Comparison of ENCODE assay signal across 10 cellular contexts in the genomic region with DNA sequence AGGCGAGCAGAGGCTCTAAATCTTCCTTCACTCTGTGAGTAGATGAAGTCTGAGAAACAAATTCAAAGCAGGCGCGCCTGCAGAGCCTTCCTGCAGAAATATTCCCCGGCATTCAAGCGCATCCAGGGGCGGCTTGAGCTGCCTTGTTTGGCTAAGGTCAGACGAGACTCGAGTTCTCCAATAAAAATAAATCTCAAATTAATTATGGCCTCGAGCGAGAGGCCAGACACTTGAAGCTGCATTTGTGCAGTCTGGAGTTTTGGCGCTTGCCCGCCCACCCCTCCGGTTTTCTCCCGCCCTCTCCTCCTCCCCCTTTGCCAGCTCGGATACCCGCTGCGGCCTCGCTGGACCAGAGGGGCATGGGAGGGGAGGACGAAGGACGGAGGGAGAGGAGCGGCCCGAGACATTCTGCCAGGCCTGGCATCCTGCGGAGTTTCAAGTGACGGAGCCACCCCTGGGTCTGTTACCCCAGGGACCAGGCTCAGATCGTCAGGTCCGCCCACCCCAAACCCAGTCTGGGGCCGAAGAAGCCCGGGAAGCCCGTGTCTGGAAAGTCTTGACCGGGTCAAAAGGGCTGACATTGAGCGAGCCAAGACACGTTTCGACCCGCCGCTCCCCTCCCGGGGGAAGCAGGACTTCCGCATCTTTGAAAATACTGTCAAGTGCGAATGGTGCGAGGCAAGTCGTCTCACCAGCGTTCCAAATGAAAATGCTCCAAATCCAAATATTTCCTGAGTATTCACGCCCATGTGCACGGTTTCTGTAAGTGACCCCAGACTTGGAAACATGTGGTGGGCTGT. TPM values are rescaled to one million over a fixed set of nuclear protein-coding genes. Genes with fewer than 3 reads are reported as not detected.
DNase-seq lines count a peak whose midpoint lies in the region; ATAC-seq, FAIRE-seq and TF ChIP-seq lines count a peak whose summit lies in the region.
"Had no signal": no experiment of that assay in that cellular context is flagged by ENCODE, and none has a peak within 500 bp of the region (broad histone marks: within the 10 kb centered on the region; RNA-seq: fewer than 3 reads in every experiment).

No MANE protein-coding gene starts in this region.

- no peak overlapping the region for H2AK5ac ChIP-seq in H1 (ENCODE audit: low read depth, low read length)

- no peak overlapping the region for H4K91ac ChIP-seq in H1 (replicated peaks; ENCODE audit: insufficient read length, low read length)

- H3K79me1 ChIP-seq in H1 (ENCODE audit: low read depth, low read length), result no peaks in the 10 kb centered on the region

- H2BK12ac ChIP-seq in H1 (ENCODE audit: low read depth, low read length), result no peak overlapping the region

- no peak overlapping the region for H4K5ac ChIP-seq in H1 (ENCODE audit: insufficient read length, low read depth, low read length)

- CTCF ChIA-PET in H1 (lab: Charles Lee; ENCODE audit: partially characterized antibody), result interaction anchor here (0.8 to 3.2 kb wide), 8 partner anchors 29 to 198 kb away, joined by 3 to 14 read pairs (median 4); no protein-coding TSS in a partner anchor

- no peak overlapping the region for H4K8ac ChIP-seq in H1 (ENCODE audit: extremely low read depth, insufficient read depth, low read length)

- H3K9ac ChIP-seq in HUES64 (ENCODE audit: low read depth, low read length), result no peak overlapping the region
- H3K9ac ChIP-seq in H1 (replicated peaks in 1 of 4; ENCODE audit: extremely low read depth in 1 of 4, low read depth in 3 of 4, low read length in 3 of 4), result no peak overlapping the region
- no peak overlapping the region for H3K9ac ChIP-seq in kidney (ENCODE audit: low read length in 2 of 2)

- TF ChIP-seq POLR2A in H1 (IDR thresholded peaks at IDR 0.05; ENCODE audit: control extremely low read depth in 1 of 2, low read depth in 2 of 2, low read length in 2 of 2), result no peak
- no peak for TF ChIP-seq POLR2A in suprapubic skin (IDR thresholded peaks at IDR 0.05)

- intact Hi-C loops in kidney (cut with DNase I), result no loop called here

- H3K27ac ChIP-seq in HUES64 (ENCODE audit: low read depth, low read length) (no peak overlapping the region), H1 (ENCODE audit: low read depth, low read length) (no peak overlapping the region), kidney (ENCODE audit: low read depth in 2 of 2, low read length in 2 of 2) (peak overlapping the region in 1 of 2 donors; percentile 15), suprapubic skin (no peak overlapping the region)

- no peak for TF ChIP-seq RAD21 in H1 (IDR thresholded peaks at IDR 0.05 in 1 of 2, conservative IDR thresholded peaks at IDR 0.05 in 1 of 2; ENCODE audit: low read depth in 2 of 2, low read length in 2 of 2)

- H3K4me1 ChIP-seq in HUES64 (ENCODE audit: insufficient read depth, low read length) (peaks cover 25% of the 10 kb centered on the region), H1 (replicated peaks in 1 of 4; ENCODE audit: control insufficient read depth in 3 of 4, insufficient read depth in 4 of 4, low read length in 3 of 4) (peaks cover 12 to 62% (median 33%) of the 10 kb centered on the region in 4 experiments), kidney (ENCODE audit: control insufficient read depth in 1 of 2, insufficient read depth in 1 of 2, low read depth in 1 of 2, low read length in 2 of 2) (peaks cover 0 to 11% of the 10 kb centered on the region in 2 donors), suprapubic skin (peaks cover 72% of the 10 kb centered on the region)

- H2BK120ac ChIP-seq in H1 (replicated peaks; ENCODE audit: low read depth, low read length), result no peak overlapping the region

- H3K36me3 ChIP-seq in HUES64 (ENCODE audit: insufficient read depth, low read length), result no peaks in the 10 kb centered on the region
- H3K36me3 ChIP-seq in H1 (ENCODE audit: control insufficient read depth in 2 of 4, insufficient read depth in 4 of 4, low read length in 3 of 4), result no peaks in the 10 kb centered on the region
- no peaks in the 10 kb centered on the region for H3K36me3 ChIP-seq in kidney (ENCODE audit: control insufficient read depth in 1 of 2, insufficient read depth in 2 of 2, low read length in 2 of 2)
- H3K36me3 ChIP-seq in suprapubic skin, result no peaks in the 10 kb centered on the region
- H3K36me3 ChIP-seq: MG63 had no signal

- no peak for TF ChIP-seq EP300 in H1 (IDR thresholded peaks at IDR 0.05; ENCODE audit: borderline replicate concordance in 1 of 2, low read depth in 2 of 2, low read length in 2 of 2)
- no peak for TF ChIP-seq EP300 in suprapubic skin (IDR thresholded peaks at IDR 0.05)

- H2BK15ac ChIP-seq in H1 (ENCODE audit: low read length), result no peak overlapping the region

- POLR2A ChIA-PET in H1 (lab: Charles Lee; ENCODE audit: partially characterized antibody), result interaction anchor here (0.9 to 1.7 kb wide), 2 partner anchors 28 to 86 kb away, joined by 3 read pairs; no protein-coding TSS in a partner anchor

- H4K20me1 ChIP-seq in H1 (replicated peaks in 1 of 2; ENCODE audit: control insufficient read depth in 1 of 2, insufficient read depth in 2 of 2, low read length in 2 of 2), result peaks cover 4 to 7% of the 10 kb centered on the region in 2 experiments

- no peak overlapping the region for H2BK20ac ChIP-seq in H1 (ENCODE audit: low read length)

- H2BK5ac ChIP-seq in H1 (ENCODE audit: low read depth, low read length), result no peak overlapping the region

- WGBS in HUES64, result under 1% methylated on average over 42 of the region's 43 CpGs
- WGBS in H1 (ENCODE audit: extremely low coverage in 1 of 2, insufficient coverage in 1 of 2, insufficient read length in 1 of 2, insufficient replicate concordance in 2 of 2, low coverage in 1 of 2, low lambda C conversion rate in 2 of 2, missing lambda C conversion rate in 1 of 2), 2 experiments, result 2% methylated on average over 31 of the region's 43 CpGs; no CpG with 5 or more reads in 1 of the 2 experiments
- WGBS in suprapubic skin, result 16% methylated on average over 23 of the region's 43 CpGs

- H3K9me3 ChIP-seq in HUES64 (ENCODE audit: insufficient read depth, low read depth, low read length) (no peaks in the 10 kb centered on the region), H1 (ENCODE audit: insufficient read depth in 2 of 2, low read depth in 1 of 2, low read length in 1 of 2) (no peaks in the 10 kb centered on the region), kidney (ENCODE audit: control insufficient read depth in 1 of 2, low read length in 2 of 2) (no peaks in the 10 kb centered on the region), suprapubic skin (no peaks in the 10 kb centered on the region)
- H3K9me3 ChIP-seq: MG63 had no signal

- no peak overlapping the region for H3K23ac ChIP-seq in H1 (ENCODE audit: insufficient read length)

- TF ChIP-seq CTCF in H1 (IDR thresholded peaks at IDR 0.05; ENCODE audit: control extremely low read depth in 1 of 3, insufficient read depth in 1 of 3, low read depth in 1 of 3, low read length in 3 of 3) (no peak), kidney (IDR thresholded peaks at IDR 0.05; ENCODE audit: borderline replicate concordance, extremely low read depth, insufficient read depth) (no peak), suprapubic skin (IDR thresholded peaks at IDR 0.05) (no peak), GM13976 (IDR thresholded peaks at IDR 0.05; ENCODE audit: borderline replicate concordance, control extremely low read depth, extremely low read depth, insufficient read depth, missing control alignments) (no peak)

- peaks cover 100% of the 10 kb centered on the region for H3K27me3 ChIP-seq in HUES64 (ENCODE audit: insufficient read depth, low read length)
- peaks cover 84 to 100% (median 97%) of the 10 kb centered on the region in 4 experiments for H3K27me3 ChIP-seq in H1 (replicated peaks in 1 of 4; ENCODE audit: control insufficient read depth in 3 of 4, extremely low read depth in 1 of 4, insufficient read depth in 3 of 4, low read length in 3 of 4)
- peaks cover 95% of the 10 kb centered on the region for H3K27me3 ChIP-seq in suprapubic skin

- peak overlapping the region; percentile 66 to 85 for H3K4me2 ChIP-seq in H1 (ENCODE audit: insufficient read depth in 1 of 2, low read depth in 2 of 2, low read length in 2 of 2)

- no peak overlapping the region for H3K4ac ChIP-seq in H1 (replicated peaks; ENCODE audit: insufficient read length, low read depth, low read length)

- no peak overlapping the region; the same call in 1 of the 2 replicates for H3K18ac ChIP-seq in H1 (ENCODE audit: extremely low read depth, low read length)

- peaks cover 30% of the 10 kb centered on the region for H3K23me2 ChIP-seq in H1 (ENCODE audit: low read depth, low read length)

- peak in 1 of 2 experiments; percentile 58 for DNase-seq in H1 (ENCODE audit: low read depth in 1 of 2, low spot score in 2 of 2)
- DNase-seq in kidney, result peak; percentile 86
- DNase-seq in suprapubic skin (ENCODE audit: low spot score in 2 of 2), result no peak
- no peak for DNase-seq in OCI-M1 (lab: John Stamatoyannopoulos, UW)
- DNase-seq in GM13976 (ENCODE audit: low spot score), result no peak
- DNase-seq: activated T-cell treated with anti-CD3 and anti-CD28 coated beads, Interleukin-2, amount 50 U/mL, for 24 hours; cortex of kidney; MG63 had no signal

- no peak overlapping the region for H3K14ac ChIP-seq in H1 (ENCODE audit: insufficient read length)

- no peaks in the 10 kb centered on the region for H3K79me2 ChIP-seq in H1 (ENCODE audit: control insufficient read depth in 1 of 2, insufficient read depth in 2 of 2, low read length in 2 of 2)

- in situ Hi-C loops in GM13976 (cut with MboI; ENCODE audit: low sequenced_read_pairs, unreplicated experiment), result no loop called here

- no peak overlapping the region for H2AFZ ChIP-seq in H1 (ENCODE audit: low read length)

- ATAC-seq in HG02763 (IDR thresholded peaks at IDR 0.05; ENCODE audit: unreplicated experiment), result no peak

- H3K4me3 ChIP-seq in HUES64 (ENCODE audit: low read length) (peak overlapping the region; percentile 32; the same call in 1 of the 2 replicates), H1 (ENCODE audit: extremely low read depth in 1 of 4, insufficient read depth in 2 of 4, low read depth in 3 of 4, low read length in 4 of 4) (peak overlapping the region in 3 of 4 experiments; percentile 26 to 51 (median 27); a peak in 4 of 8 replicates), kidney (ENCODE audit: low read length in 2 of 2) (no peak overlapping the region), suprapubic skin (peak overlapping the region; percentile 35)
- H3K4me3 ChIP-seq: MG63 had no signal

- FAIRE-seq in H1 (lab: Jason Lieb, UNC) (no peak), kidney (lab: Jason Lieb, UNC) (no peak)

- H3K56ac ChIP-seq in H1 (replicated peaks; ENCODE audit: insufficient read length, low read depth, low read length), result no peak overlapping the region

RNA-seq across cellular contexts. Expression of gene FLI1, which starts 3.7 kb away (rescaled TPM):
- polyA plus RNA-seq in HUES64 (2013, experiment 1 of 2), result 1.1 TPM
- polyA plus RNA-seq in HUES64 (2013, experiment 2 of 2), result 1.8 TPM
- total RNA-seq in H1 (2021; fragmentation: NEBNext Ultra II Directional; extraction: Animal tissue kit (Norgen Biotek cat#: 25700)), result 0.22 and 0.29 TPM in 2 replicates
- polyA plus RNA-seq in H1 (2011; rRNA removed), result 0.18 and 0.30 TPM in 2 replicates
- polyA plus RNA-seq in H1 (2011; cell fraction: cytosol; rRNA removed), result 0.21 TPM
- polyA plus RNA-seq in H1 (2011; cell fraction: nucleus; rRNA removed), result 0.14 TPM
- 0.15 to 0.58 TPM (median 0.43 TPM) in 3 of 4 replicates, not detected in the other for polyA plus RNA-seq in H1 (2012, experiment 1 of 2)
- 0.04 TPM for polyA plus RNA-seq in H1 (2012, experiment 2 of 2)
- 0.18 TPM for polyA plus RNA-seq in H1 (2013, experiment 1 of 2)
- polyA plus RNA-seq in H1 (2013, experiment 2 of 2), result 0.24 TPM
- 0.38 and 1.5 TPM in 2 replicates for polyA minus RNA-seq in H1 (2011; rRNA and poly(A)+ RNA removed)
- polyA minus RNA-seq in H1 (2011; cell fraction: cytosol; rRNA and poly(A)+ RNA removed), result not detected
- polyA minus RNA-seq in H1 (2011; cell fraction: nucleus; rRNA and poly(A)+ RNA removed), result 0.50 TPM
- total RNA-seq in kidney, result 28.2 TPM
- polyA plus RNA-seq in kidney (ENCODE audit: insufficient read depth, low read depth, low replicate concordance), result 5.7 TPM
- total RNA-seq in suprapubic skin, result 10 to 100 TPM in 3 of 4 donors, 1 to 10 TPM in 1; 6.1 to 21.2 (median 15.2) TPM

Comparison
In these comparisons a context has a peak if more than half of its experiments do, and no peak if none do; other contexts are left out.
1. H3K4me3 ChIP-seq: peak in HUES64 (single experiment), H1 (3 of 4) and suprapubic skin (single experiment); none in kidney (0 of 2).